1 cellular context compared by ENCODE assay signal in genomic region chr11:27362749-27363575, GRCh38.
A peak's percentile ranks its signal among the peaks of the same experiment; 100 is the strongest.
TF ChIP-seq lines count a peak whose summit lies in the region.

Gene CCDC34 (minus strand): TSS chr11:27363215. CDS start chr11:27363194, 21 bp downstream.

TF ChIP-seq in HepG2, 621 proteins besides CTCF, POLR2A, EP300 and RAD21 (continued from another document and continues in another):
- TF ChIP-seq LBX2 (CRISPR knock-in tag; IDR thresholded peaks at IDR 0.05; ENCODE audit: borderline replicate concordance) (no peak), HCFC1 (IDR thresholded peaks at IDR 0.05; ENCODE audit: low read depth, low read length) (0 out of 2 replicates have a peak, but pooled peaks have one; percentile 37), ZNF30 (CRISPR knock-in tag; IDR thresholded peaks at IDR 0.05) (no peak), JDP2 (CRISPR knock-in tag; IDR thresholded peaks at IDR 0.05; ENCODE audit: borderline replicate concordance) (no peak; the same call in 1 of the 2 replicates), PBX2 (CRISPR knock-in tag; IDR thresholded peaks at IDR 0.05) (no peak), NFRKB (IDR thresholded peaks at IDR 0.05) (no peak), BRF2 (CRISPR knock-in tag; IDR thresholded peaks at IDR 0.05) (peak; percentile 98), NFE2L1 (CRISPR knock-in tag; IDR thresholded peaks at IDR 0.05; ENCODE audit: borderline replicate concordance) (no peak), ZNF552 (CRISPR knock-in tag; IDR thresholded peaks at IDR 0.05; ENCODE audit: borderline replicate concordance) (0 out of 2 replicates have a peak, but pooled peaks have one; percentile 38), ZNF503 (CRISPR knock-in tag; IDR thresholded peaks at IDR 0.05) (peak; percentile 48; the same call in 1 of the 2 replicates), EHMT2 (IDR thresholded peaks at IDR 0.05; ENCODE audit: borderline replicate concordance, low read depth, low read length) (no peak), ZNF784 (CRISPR knock-in tag; IDR thresholded peaks at IDR 0.05; ENCODE audit: borderline replicate concordance) (peak; percentile 47; the same call in 1 of the 2 replicates), MYNN (CRISPR knock-in tag; IDR thresholded peaks at IDR 0.05; ENCODE audit: low read depth) (no peak), PHB2 (IDR thresholded peaks at IDR 0.05; ENCODE audit: partially characterized antibody) (no peak), KLF15 (CRISPR knock-in tag; IDR thresholded peaks at IDR 0.05; ENCODE audit: borderline replicate concordance) (0 out of 2 replicates have a peak, but pooled peaks have one; percentile 66), NCOR1 (IDR thresholded peaks at IDR 0.05; ENCODE audit: borderline replicate concordance, low read length) (no peak; the same call in 1 of the 2 replicates), ARNTL (CRISPR knock-in tag; IDR thresholded peaks at IDR 0.05) (peak; percentile 79; the same call in 1 of the 2 replicates), ZBTB25 (CRISPR knock-in tag; IDR thresholded peaks at IDR 0.05) (no peak), JUNB (CRISPR knock-in tag; IDR thresholded peaks at IDR 0.05; ENCODE audit: borderline replicate concordance) (no peak), ZNF7 (CRISPR knock-in tag; IDR thresholded peaks at IDR 0.05) (no peak), ZFY (CRISPR knock-in tag; IDR thresholded peaks at IDR 0.05) (peak; percentile 93), SNRNP70 (IDR thresholded peaks at IDR 0.05; ENCODE audit: low read depth, low read length) (no peak), ZKSCAN5 (CRISPR knock-in tag; IDR thresholded peaks at IDR 0.05) (0 out of 2 replicates have a peak, but pooled peaks have one; percentile 14), SNAPC5 (CRISPR knock-in tag; IDR thresholded peaks at IDR 0.05; ENCODE audit: borderline replicate concordance) (no peak; the same call in 1 of the 2 replicates), BRCA1 (CRISPR knock-in tag; IDR thresholded peaks at IDR 0.05) (peak; percentile 88), HOXA3 (CRISPR knock-in tag; IDR thresholded peaks at IDR 0.05) (peak; percentile 83), ZSCAN5A (CRISPR knock-in tag; IDR thresholded peaks at IDR 0.05; ENCODE audit: borderline replicate concordance) (no peak; the same call in 1 of the 2 replicates), KLF11 (CRISPR knock-in tag; IDR thresholded peaks at IDR 0.05) (peak; percentile 69; the same call in 1 of the 2 replicates), SNAPC4 (CRISPR knock-in tag; IDR thresholded peaks at IDR 0.05) (no peak), ZKSCAN1 (IDR thresholded peaks at IDR 0.05; ENCODE audit: low read length) (no peak), ZNF781 (CRISPR knock-in tag; IDR thresholded peaks at IDR 0.05; ENCODE audit: borderline replicate concordance, not compliant biosample characterization) (peak; percentile 94), AHR (CRISPR knock-in tag; IDR thresholded peaks at IDR 0.05) (no peak), ZNF878 (CRISPR knock-in tag; IDR thresholded peaks at IDR 0.05) (peak; percentile 95), ZBTB33 (CRISPR knock-in tag; IDR thresholded peaks at IDR 0.05) (no peak; the same call in 1 of the 2 replicates), ZNF761 (CRISPR knock-in tag; conservative IDR thresholded peaks at IDR 0.05) (peak; percentile 76), ZBTB44 (CRISPR knock-in tag; IDR thresholded peaks at IDR 0.05) (no peak), WIZ (CRISPR knock-in tag; IDR thresholded peaks at IDR 0.05) (no peak), RFXANK (CRISPR knock-in tag; IDR thresholded peaks at IDR 0.05) (peak; percentile 96), MAX (IDR thresholded peaks at IDR 0.05) (peak; percentile 97), SPEN (CRISPR knock-in tag; IDR thresholded peaks at IDR 0.05; ENCODE audit: low read depth) (peak; percentile 83), SP4 (CRISPR knock-in tag; IDR thresholded peaks at IDR 0.05) (peak; percentile 81), ZMYM3 (CRISPR knock-in tag; IDR thresholded peaks at IDR 0.05) (peak; percentile 70), CHD2 (IDR thresholded peaks at IDR 0.05; ENCODE audit: low read depth, low read length) (peak; percentile 50; the same call in 1 of the 2 replicates), NR2F1 (CRISPR knock-in tag; IDR thresholded peaks at IDR 0.05) (no peak), ZNF446 (CRISPR knock-in tag; IDR thresholded peaks at IDR 0.05) (no peak; the same call in 1 of the 2 replicates), CREBL2 (CRISPR knock-in tag; IDR thresholded peaks at IDR 0.05; ENCODE audit: borderline replicate concordance) (0 out of 2 replicates have a peak, but pooled peaks have one; percentile 33), CENPT (CRISPR knock-in tag; IDR thresholded peaks at IDR 0.05; ENCODE audit: low read depth) (peak; percentile 93; the same call in 1 of the 2 replicates), RFX5 (IDR thresholded peaks at IDR 0.05; ENCODE audit: low read depth, low read length) (peak; percentile 94)
